Comparison of ENCODE assay signal across 11 cellular contexts in genomic region chr15:75008249-75009017, GRCh38.
DNase-seq lines count a peak whose midpoint lies in the region; ATAC-seq and TF ChIP-seq lines count a peak whose summit lies in the region.
"Had no signal": no experiment of that assay in that cellular context is flagged by ENCODE, and none has a peak within 500 bp of the region (broad histone marks: within the 10 kb centered on the region; RNA-seq: fewer than 3 reads in every experiment).

No MANE protein-coding gene starts in this region.

- peak; percentile 19 for DNase-seq in GF-D8 (lab: John Stamatoyannopoulos, UW)
- DNase-seq in NOMO-1 treated with DMSO at 0.1 percent for 48 hours (lab: John Stamatoyannopoulos, UW; ENCODE audit: unreplicated experiment) = peak; percentile 70
- DNase-seq in T-helper 9 cell = no peak
- no peak for DNase-seq in HEK293T (ENCODE audit: extremely low spot score)
- DNase-seq in glomerular visceral epithelial cell (ENCODE audit: extremely low spot score) = no peak
- DNase-seq in midbrain (lab: John Stamatoyannopoulos, UW) = no peak
- DNase-seq: CD4-positive, CD25-positive, alpha-beta regulatory T cell; occipital lobe; SK-N-SH had no signal

- POLR2A ChIA-PET in HEK293T (lab: Yijun Ruan, JAX) = no interaction called here

- CTCF ChIA-PET in HEK293T (lab: Yijun Ruan, JAX) = no interaction called here

- peak; percentile 24 for ATAC-seq in GM19372 (IDR thresholded peaks at IDR 0.05; ENCODE audit: low read depth, unreplicated experiment)
- peak; percentile 26 for ATAC-seq in HG03039 (IDR thresholded peaks at IDR 0.05; ENCODE audit: unreplicated experiment)

TF ChIP-seq in HEK293T, 16 proteins besides CTCF, POLR2A, EP300 and RAD21:
- no peak for TF ChIP-seq CTBP1 (IDR thresholded peaks at IDR 0.05; ENCODE audit: borderline replicate concordance)
- TF ChIP-seq LEF1 (IDR thresholded peaks at IDR 0.05; ENCODE audit: borderline replicate concordance) = no peak
- no peak for TF ChIP-seq NFRKB (IDR thresholded peaks at IDR 0.05)
- TF ChIP-seq FOXM1 (IDR thresholded peaks at IDR 0.05; ENCODE audit: borderline replicate concordance) = no peak
- TF ChIP-seq SUZ12 (IDR thresholded peaks at IDR 0.05) = no peak
- no peak for TF ChIP-seq FOXK2 (IDR thresholded peaks at IDR 0.05)
- no peak for TF ChIP-seq TARDBP (IDR thresholded peaks at IDR 0.05)
- TF ChIP-seq ARNT (IDR thresholded peaks at IDR 0.05) = no peak
- TF ChIP-seq HDGF (IDR thresholded peaks at IDR 0.05; ENCODE audit: borderline replicate concordance) = no peak
- TF ChIP-seq FOXA1 (IDR thresholded peaks at IDR 0.05) = no peak
- TF ChIP-seq SP1 (IDR thresholded peaks at IDR 0.05) = no peak
- TF ChIP-seq L3MBTL2 (conservative IDR thresholded peaks at IDR 0.05) = no peak
- TF ChIP-seq PKNOX1 (IDR thresholded peaks at IDR 0.05) = no peak
- TF ChIP-seq BHLHE40 (IDR thresholded peaks at IDR 0.05; ENCODE audit: borderline replicate concordance) = no peak
- no peak for TF ChIP-seq ELF4 (IDR thresholded peaks at IDR 0.05)

Comparison
In these comparisons a context has a peak if more than half of its experiments do, and no peak if none do; other contexts are left out.
1. DNase-seq: peak in GF-D8 (single experiment) and NOMO-1 treated with DMSO at 0.1 percent for 48 hours (single experiment); none in T-helper 9 cell (single experiment), HEK293T (single experiment), glomerular visceral epithelial cell (single experiment) and midbrain (single experiment).